ENCODE assay signal across 12 cellular contexts in the genomic region with DNA sequence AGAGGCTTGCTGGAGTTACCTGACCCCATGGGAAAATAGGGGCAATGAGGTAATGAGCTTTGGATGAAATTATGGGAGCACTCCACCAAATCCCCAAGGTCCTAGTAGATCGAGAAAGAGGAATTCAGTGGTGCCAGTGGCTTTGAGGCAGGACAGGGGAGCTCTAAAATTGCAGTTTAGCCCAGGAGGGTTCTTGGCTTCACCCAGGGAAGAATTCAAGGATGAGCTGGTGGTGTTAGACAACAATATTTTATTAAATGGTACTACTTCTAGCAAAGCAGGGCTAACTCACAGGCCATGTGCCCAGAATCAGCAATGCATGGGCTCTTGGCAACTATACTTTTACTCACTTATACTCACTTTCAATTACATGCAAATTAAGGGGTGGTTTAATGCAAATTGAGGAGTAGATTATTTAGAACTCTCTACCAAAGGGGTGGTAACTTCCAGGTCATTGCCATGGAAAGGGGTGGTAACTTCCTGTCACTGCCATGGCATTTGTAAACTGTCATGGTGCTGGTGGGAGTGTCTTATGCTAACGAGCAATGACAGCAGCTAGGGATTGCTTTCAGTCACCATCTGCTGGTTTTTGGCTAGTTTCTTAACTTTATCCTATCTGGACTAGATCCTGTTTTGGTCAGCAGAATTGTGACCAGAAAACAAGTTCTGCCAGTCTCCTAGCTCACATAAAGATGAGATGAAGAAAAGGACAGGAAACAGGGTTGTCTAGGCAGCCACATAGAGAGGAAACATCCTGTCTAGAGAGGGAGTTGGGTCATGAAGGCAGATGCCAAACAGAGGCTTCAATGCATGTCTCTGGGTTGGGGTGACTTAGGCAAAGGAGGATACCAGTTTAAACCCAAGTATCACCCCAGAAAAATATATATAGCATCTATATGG.
DNase-seq lines count a peak whose midpoint lies in the region; ATAC-seq and TF ChIP-seq lines count a peak whose summit lies in the region.
"Had no signal": no experiment of that assay in that cellular context is flagged by ENCODE, and none has a peak within 500 bp of the region (broad histone marks: within the 10 kb centered on the region; RNA-seq: fewer than 3 reads in every experiment).

No MANE protein-coding gene starts in this region.

- H3K27ac ChIP-seq in CD8-positive, alpha-beta T cell (ENCODE audit: low read depth, low read length) = peak overlapping the region; percentile 36
- H3K27ac ChIP-seq in prostate gland = no peak overlapping the region
- H3K27ac ChIP-seq: WERI-Rb-1 had no signal

- POLR2A ChIA-PET in CD8-positive, alpha-beta T cell (lab: Charles Lee) = interaction anchor here (1.1 kb wide), 1 partner anchor 88 kb away, joined by 4 read pairs; no protein-coding TSS in a partner anchor
- POLR2A ChIA-PET in T-cell (lab: Charles Lee) = interaction anchor here (0.6 to 1.0 kb wide), 3 partner anchors 40 to 734 kb away, joined by 3 to 4 read pairs (median 3); no protein-coding TSS in a partner anchor

- peaks cover 2% of the 10 kb centered on the region for H3K9me3 Mint-ChIP-seq in CD8-positive, alpha-beta T cell
- peaks cover 0 to 8% (median 5%) of the 10 kb centered on the region in 3 donors for H3K9me3 Mint-ChIP-seq in T-cell
- H3K9me3 Mint-ChIP-seq in dendritic cell treated with granulocyte-macrophage colony-stimulating factor and Interleukin-4, amounts not matched to agents 40 ng/mL and 50 ng/mL, for 4 days = no peaks in the 10 kb centered on the region

- 67% methylated on average over 2 of the region's 2 CpGs for WGBS in prostate gland
- 71 to 89% methylated on average over 2 of the region's 2 CpGs for WGBS in lower leg skin, 2 donors

- no peak overlapping the region for H3K4me3 Mint-ChIP-seq in CD8-positive, alpha-beta T cell
- peak overlapping the region in 2 of 3 donors; percentile 22 to 58 for H3K4me3 Mint-ChIP-seq in T-cell
- H3K4me3 Mint-ChIP-seq in dendritic cell treated with granulocyte-macrophage colony-stimulating factor and Interleukin-4, amounts not matched to agents 40 ng/mL and 50 ng/mL, for 4 days = no peak overlapping the region

- no peak for TF ChIP-seq POLR2A in prostate gland (IDR thresholded peaks at IDR 0.05)
- no peak for TF ChIP-seq POLR2A in lower leg skin (IDR thresholded peaks at IDR 0.05)

- no peak for TF ChIP-seq CTCF in CD8-positive, alpha-beta T cell (IDR thresholded peaks at IDR 0.05)
- no peak for TF ChIP-seq CTCF in prostate gland (IDR thresholded peaks at IDR 0.05)
- no peak for TF ChIP-seq CTCF in lower leg skin (IDR thresholded peaks at IDR 0.05)

- no peaks in the 10 kb centered on the region for H3K9me3 ChIP-seq in CD8-positive, alpha-beta T cell (ENCODE audit: low read length)
- H3K9me3 ChIP-seq in prostate gland = no peaks in the 10 kb centered on the region

- H3K4me1 ChIP-seq in CD8-positive, alpha-beta T cell (ENCODE audit: insufficient read depth, low read length) = peaks cover 13% of the 10 kb centered on the region
- no peaks in the 10 kb centered on the region for H3K4me1 ChIP-seq in prostate gland (replicated peaks)

- ATAC-seq in CD8-positive, alpha-beta T cell = peak; percentile 89
- peak; percentile 87 to 94 (median 91) for ATAC-seq in T-cell (replicated peaks in 1 of 4)
- ATAC-seq in HG03159 (IDR thresholded peaks at IDR 0.05; ENCODE audit: unreplicated experiment) = no peak

- H3K36me3 Mint-ChIP-seq in CD8-positive, alpha-beta T cell = no peaks in the 10 kb centered on the region
- H3K36me3 Mint-ChIP-seq in T-cell = no peaks in the 10 kb centered on the region
- H3K36me3 Mint-ChIP-seq in dendritic cell treated with granulocyte-macrophage colony-stimulating factor and Interleukin-4, amounts not matched to agents 40 ng/mL and 50 ng/mL, for 4 days (ENCODE audit: low read depth) = no peaks in the 10 kb centered on the region

- peaks cover 3% of the 10 kb centered on the region for H3K27me3 Mint-ChIP-seq in CD8-positive, alpha-beta T cell (ENCODE audit: low read depth)
- peaks cover 5 to 13% of the 10 kb centered on the region in 2 donors for H3K27me3 Mint-ChIP-seq in T-cell
- no peaks in the 10 kb centered on the region for H3K27me3 Mint-ChIP-seq in dendritic cell treated with granulocyte-macrophage colony-stimulating factor and Interleukin-4, amounts not matched to agents 40 ng/mL and 50 ng/mL, for 4 days

- no peaks in the 10 kb centered on the region for H3K27me3 ChIP-seq in CD8-positive, alpha-beta T cell (ENCODE audit: insufficient read depth, low read length)
- H3K27me3 ChIP-seq in prostate gland (replicated peaks; ENCODE audit: insufficient read depth) = no peaks in the 10 kb centered on the region

- CTCF ChIA-PET in CD8-positive, alpha-beta T cell (lab: Charles Lee) = interaction anchor here (1.0 kb wide), 1 partner anchor 169 kb away, joined by 4 read pairs; no protein-coding TSS in a partner anchor
- CTCF ChIA-PET in T-cell (lab: Charles Lee) = interaction anchor here (0.6 to 1.4 kb wide), 3 partner anchors 63 to 332 kb away, joined by 3 to 5 read pairs (median 3); a partner anchor contains a TSS

- H3K4me3 ChIP-seq in CD8-positive, alpha-beta T cell (ENCODE audit: low read depth, low read length) = no peak overlapping the region
- H3K4me3 ChIP-seq in prostate gland (no peak overlapping the region), lower leg skin (ENCODE audit: low read depth, poor library complexity, severe bottlenecking) (no peak overlapping the region)

- H3K27ac Mint-ChIP-seq in CD8-positive, alpha-beta T cell = peak overlapping the region; percentile 81
- peak overlapping the region; percentile 80 to 83 for H3K27ac Mint-ChIP-seq in T-cell
- peak overlapping the region; percentile 19 for H3K27ac Mint-ChIP-seq in dendritic cell treated with granulocyte-macrophage colony-stimulating factor and Interleukin-4, amounts not matched to agents 40 ng/mL and 50 ng/mL, for 4 days

- intact Hi-C loops in CD8-positive, alpha-beta T cell (cut with DNase I, micrococcal nuclease) = loop anchor here in 1 of 2 experiments (2.0 kb wide), 1 partner anchor 169 kb away; no protein-coding TSS in a partner anchor
- intact Hi-C loops in dendritic cell treated with granulocyte-macrophage colony-stimulating factor and Interleukin-4, amounts not matched to agents 40 ng/mL and 50 ng/mL, for 4 days (cut with micrococcal nuclease) = no loop called here
- intact Hi-C loops in prostate gland (cut with DNase I) = loop anchor here (10.0 kb wide), 1 partner anchor 169 kb away; no protein-coding TSS in a partner anchor
- intact Hi-C loops in lower leg skin (cut with DNase I; ENCODE audit: low total_unique reads) = no loop called here

- H3K4me1 Mint-ChIP-seq in CD8-positive, alpha-beta T cell (ENCODE audit: low read depth) = peaks cover 20% of the 10 kb centered on the region
- peaks cover 16 to 20% (median 17%) of the 10 kb centered on the region in 3 donors for H3K4me1 Mint-ChIP-seq in T-cell
- peaks cover 50% of the 10 kb centered on the region for H3K4me1 Mint-ChIP-seq in dendritic cell treated with granulocyte-macrophage colony-stimulating factor and Interleukin-4, amounts not matched to agents 40 ng/mL and 50 ng/mL, for 4 days (ENCODE audit: low read depth)

- DNase-seq in Ammon's horn (ENCODE audit: low spot score) = peak; percentile 42
- peak in 1 of 7 experiments; percentile 39 for DNase-seq in CD8-positive, alpha-beta T cell
- peak in 19 of 34 experiments; percentile 5 to 39 (median 20) for DNase-seq in T-cell
- no peak for DNase-seq in prostate gland (ENCODE audit: low spot score)
- no peak for DNase-seq in kidney tubule cell (ENCODE audit: low spot score)
- DNase-seq in lower leg skin (ENCODE audit: low spot score in 2 of 2) = no peak
- DNase-seq: amniotic stem cell, kidney glomerular epithelial cell, NCI-H2227 treated with DMSO at 0.1 percent for 48 hours had no signal

- H3K36me3 ChIP-seq in CD8-positive, alpha-beta T cell (ENCODE audit: insufficient read depth, low read length) = no peaks in the 10 kb centered on the region
- no peaks in the 10 kb centered on the region for H3K36me3 ChIP-seq in prostate gland
- H3K36me3 ChIP-seq: WERI-Rb-1 had no signal

Comparison
In these comparisons a context has a peak if more than half of its experiments do, and no peak if none do; other contexts are left out.
1. DNase-seq: peak in Ammon's horn (single experiment) and T-cell (19 of 34); none in prostate gland (single experiment), kidney tubule cell (single experiment) and lower leg skin (0 of 2).
2. H3K27ac Mint-ChIP-seq: peak in every context shown above with its lines; median percentile 82 in T-cell; 81 in CD8-positive, alpha-beta T cell; 19 in dendritic cell treated with granulocyte-macrophage colony-stimulating factor and Interleukin-4, amounts not matched to agents 40 ng/mL and 50 ng/mL, for 4 days.
3. H3K4me3 Mint-ChIP-seq: peak in T-cell (2 of 3); none in CD8-positive, alpha-beta T cell (single experiment) and dendritic cell treated with granulocyte-macrophage colony-stimulating factor and Interleukin-4, amounts not matched to agents 40 ng/mL and 50 ng/mL, for 4 days (single experiment).